In the genomic region with DNA sequence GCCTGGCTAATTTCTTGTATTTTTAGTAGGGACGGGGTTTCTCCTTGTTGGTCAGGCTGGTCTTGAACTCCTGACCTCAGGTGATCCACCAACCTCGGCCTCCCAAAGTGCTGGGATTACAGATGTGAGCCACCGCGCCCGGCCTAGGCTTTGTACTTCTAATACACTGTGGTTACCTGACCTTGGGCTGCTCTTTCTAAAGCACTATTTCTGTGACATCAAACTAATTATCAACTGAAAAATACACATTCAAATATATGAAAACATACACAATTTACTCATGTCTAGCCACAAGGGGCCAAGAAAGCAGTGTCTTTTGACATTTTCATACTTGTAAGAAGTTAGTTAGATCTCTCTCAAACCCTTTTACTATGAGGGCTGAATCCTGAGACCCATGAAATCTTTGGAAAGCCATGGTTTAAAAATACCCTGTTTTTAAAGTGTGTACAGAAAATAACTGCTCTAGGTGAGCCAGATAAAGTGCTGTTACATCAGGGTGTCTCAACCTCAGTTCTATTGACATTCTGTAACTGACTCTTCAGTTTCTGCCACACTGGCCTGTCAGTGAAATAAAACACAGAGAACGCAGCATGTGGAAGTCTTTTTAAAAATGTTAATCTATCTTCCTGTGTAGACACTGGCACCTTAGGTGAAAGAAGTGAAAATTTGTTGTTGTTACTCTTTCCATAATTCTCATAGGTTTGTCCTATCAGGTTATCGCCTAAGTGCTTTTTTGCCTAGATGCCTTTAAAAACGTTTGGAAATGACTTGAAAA, we compare ENCODE assay signal across 13 cellular contexts. TPM values are rescaled to one million over a fixed set of nuclear protein-coding genes. Genes with fewer than 3 reads are reported as not detected.
DNase-seq lines count a peak whose midpoint lies in the region; ATAC-seq and TF ChIP-seq lines count a peak whose summit lies in the region.
"Had no signal": no experiment of that assay in that cellular context is flagged by ENCODE, and none has a peak within 500 bp of the region (broad histone marks: within the 10 kb centered on the region; RNA-seq: fewer than 3 reads in every experiment).

No MANE protein-coding gene starts in this region.

- H3K4me3 Mint-ChIP-seq in GM23338: no peak overlapping the region
- no peak overlapping the region for H3K4me3 Mint-ChIP-seq in T-helper 17 cell
- H3K4me3 Mint-ChIP-seq: activated T-helper 1 cell treated with anti-CD3 and anti-CD28 coated beads, Interleukin-12 subunit alpha, Interleukin-12 subunit beta, Interleukin-2, Interleukin-4 antibody, amounts not matched to agents 30 ng/mL and 10 ng/mL and 1 ng/mL, durations not matched to agents 14 hours and 24 hours and 36 hours had no signal

- H3K9me2 ChIP-seq in GM23338 (ENCODE audit: insufficient read depth): no peaks in the 10 kb centered on the region

- H3K79me2 ChIP-seq in GM23338 (replicated peaks; ENCODE audit: insufficient read depth): no peaks in the 10 kb centered on the region

- H3K36me3 Mint-ChIP-seq in GM23338 (ENCODE audit: low read depth) (no peaks in the 10 kb centered on the region), T-helper 17 cell (ENCODE audit: low read depth) (no peaks in the 10 kb centered on the region)

- H3K9me3 ChIP-seq in cardiac muscle cell (ENCODE audit: low read depth) (no peaks in the 10 kb centered on the region), T-helper 17 cell (ENCODE audit: control insufficient read depth, low read length, poor library complexity, severe bottlenecking) (no peaks in the 10 kb centered on the region), subcutaneous abdominal adipose tissue (ENCODE audit: control insufficient read depth in 5 of 5, low read length in 5 of 5) (no peaks in the 10 kb centered on the region)
- H3K9me3 ChIP-seq: vagina had no signal

- peaks cover 2% of the 10 kb centered on the region; the same call in 1 of the 3 replicates for H3K4me1 Mint-ChIP-seq in GM23338
- H3K4me1 Mint-ChIP-seq in T-helper 17 cell: no peaks in the 10 kb centered on the region

- H3K27ac Mint-ChIP-seq in GM23338: no peak overlapping the region; the same call in 1 of the 2 replicates
- peak overlapping the region; percentile 49 for H3K27ac Mint-ChIP-seq in T-helper 17 cell
- H3K27ac Mint-ChIP-seq: activated T-helper 1 cell treated with anti-CD3 and anti-CD28 coated beads, Interleukin-12 subunit alpha, Interleukin-12 subunit beta, Interleukin-2, Interleukin-4 antibody, amounts not matched to agents 30 ng/mL and 10 ng/mL and 1 ng/mL, durations not matched to agents 14 hours and 24 hours and 36 hours had no signal

- DNase-seq in cardiac muscle cell (ENCODE audit: low read depth in 1 of 2, low spot score in 1 of 2): peak in 1 of 2 donors; percentile 24
- no peak for DNase-seq in left cardiac atrium
- DNase-seq in GM23338 (ENCODE audit: low spot score): no peak
- no peak for DNase-seq in T-helper 17 cell
- no peak for DNase-seq in ureter (ENCODE audit: low spot score)
- DNase-seq in activated CD4-positive, alpha-beta T cell treated with anti-CD3 and anti-CD28 coated beads, Interleukin-2, amount 50 U/mL, for 4 hours: no peak
- DNase-seq: DMS153, islet precursor cell, NCI-H2171 had no signal

- H3F3A ChIP-seq in GM23338 (replicated peaks; ENCODE audit: low read depth): no peaks in the 10 kb centered on the region

- no peaks in the 10 kb centered on the region for H3K27me3 ChIP-seq in cardiac muscle cell
- no peaks in the 10 kb centered on the region for H3K27me3 ChIP-seq in GM23338 (ENCODE audit: insufficient read depth)
- no peaks in the 10 kb centered on the region for H3K27me3 ChIP-seq in subcutaneous abdominal adipose tissue (ENCODE audit: control insufficient read depth in 5 of 5, insufficient read depth in 4 of 5, low read length in 5 of 5)
- H3K27me3 ChIP-seq: vagina had no signal

- H3K27me3 Mint-ChIP-seq in GM23338 (ENCODE audit: insufficient read depth, low read depth, poor library complexity): no peaks in the 10 kb centered on the region
- no peaks in the 10 kb centered on the region for H3K27me3 Mint-ChIP-seq in T-helper 17 cell

- no peak for ATAC-seq in left cardiac atrium
- no peak for ATAC-seq in GM23338
- ATAC-seq in T-helper 17 cell: no peak
- ATAC-seq in GM21528 (IDR thresholded peaks at IDR 0.05; ENCODE audit: low FRiP score, unreplicated experiment): no peak

- H3K9ac ChIP-seq in subcutaneous abdominal adipose tissue (ENCODE audit: low read length in 5 of 5): no peak overlapping the region

- intact Hi-C loops in left cardiac atrium (cut with DNase I): no loop called here

- H3K4me3 ChIP-seq in cardiac muscle cell (no peak overlapping the region), GM23338 (no peak overlapping the region), subcutaneous abdominal adipose tissue (ENCODE audit: low read depth in 1 of 5, low read length in 5 of 5) (no peak overlapping the region)
- H3K4me3 ChIP-seq: vagina had no signal

- peaks cover 46% of the 10 kb centered on the region for H3K36me3 ChIP-seq in cardiac muscle cell
- no peaks in the 10 kb centered on the region for H3K36me3 ChIP-seq in GM23338 (ENCODE audit: insufficient read depth)
- H3K36me3 ChIP-seq in subcutaneous abdominal adipose tissue (ENCODE audit: control insufficient read depth in 5 of 5, insufficient read depth in 5 of 5, low read length in 5 of 5): peaks cover 0 to 2% (median 0%) of the 10 kb centered on the region in 5 donors
- H3K36me3 ChIP-seq: vagina had no signal

- H2AFZ ChIP-seq in GM23338: no peak overlapping the region

- H3K9me3 Mint-ChIP-seq in GM23338: no peaks in the 10 kb centered on the region
- H3K9me3 Mint-ChIP-seq: activated T-helper 1 cell treated with anti-CD3 and anti-CD28 coated beads, Interleukin-12 subunit alpha, Interleukin-12 subunit beta, Interleukin-2, Interleukin-4 antibody, amounts not matched to agents 30 ng/mL and 10 ng/mL and 1 ng/mL, durations not matched to agents 14 hours and 24 hours and 36 hours had no signal

- TF ChIP-seq CTCF in cardiac muscle cell (IDR thresholded peaks at IDR 0.05; ENCODE audit: low read depth, low read length) (no peak), GM23338 (conservative IDR thresholded peaks at IDR 0.05; ENCODE audit: low read depth in 2 of 2) (no peak)

- no peaks in the 10 kb centered on the region for H4K20me1 ChIP-seq in GM23338 (replicated peaks; ENCODE audit: insufficient read depth)

- no peak overlapping the region for H3K4me2 ChIP-seq in GM23338

- peaks cover 19% of the 10 kb centered on the region for H3K4me1 ChIP-seq in cardiac muscle cell (ENCODE audit: low read depth)
- H3K4me1 ChIP-seq in GM23338 (ENCODE audit: insufficient read depth): no peaks in the 10 kb centered on the region
- H3K4me1 ChIP-seq in subcutaneous abdominal adipose tissue (ENCODE audit: control insufficient read depth in 5 of 5, insufficient read depth in 5 of 5, low read length in 5 of 5): peaks cover 0 to 3% (median 2%) of the 10 kb centered on the region in 5 donors

- H3K27ac ChIP-seq in cardiac muscle cell: peak overlapping the region; percentile 94
- H3K27ac ChIP-seq in GM23338 (ENCODE audit: low read depth): 0 out of 2 replicates have a peak overlapping the region, but pooled peaks have one; percentile 33
- peak overlapping the region; percentile 59 for H3K27ac ChIP-seq in subcutaneous abdominal adipose tissue (ENCODE audit: low read depth, low read length)

TF ChIP-seq in GM23338, 12 proteins besides CTCF, POLR2A, EP300 and RAD21 (continues in another document):
- TF ChIP-seq POLR2AphosphoS5 (IDR thresholded peaks at IDR 0.05; ENCODE audit: low read depth): no peak

RNA-seq across cellular contexts. Expression of gene CREM, which starts 58.8 kb away (rescaled TPM):
- total RNA-seq in cardiac muscle cell (415 and 468 TPM in 2 replicates), left cardiac atrium (10 to 100 TPM; 41.0 to 41.4 TPM), T-helper 17 cell (10 to 100 TPM; 50.8 to 79.2 TPM), ureter (32.6 TPM)
- polyA plus RNA-seq in cardiac muscle cell (486 and 570 TPM in 2 replicates), GM23338 (2016; fragmentation: Nextera tagmentation; extraction: Ambion mirVana) (41.1 and 43.8 TPM in 2 replicates)
- total RNA-seq in GM23338 (2014; rRNA removed; shearing (Covaris generic)): 40.9 and 68.9 TPM in 2 replicates

Comparison
In these comparisons a context has a peak if more than half of its experiments do, and no peak if none do; other contexts are left out.
1. H3K27ac ChIP-seq: peak in every context shown above with its lines; median percentile 94 in cardiac muscle cell; 59 in subcutaneous abdominal adipose tissue; 33 in GM23338.